ENCODE assay signal across 32 cellular contexts in genomic region chr15:79047676-79048439, GRCh38. TPM values are rescaled to one million over a fixed set of nuclear protein-coding genes. Genes with fewer than 3 reads are reported as not detected.
"Had no signal": no experiment of that assay in that cellular context is flagged by ENCODE, and none has a peak within 500 bp of the region (broad histone marks: within the 10 kb centered on the region; RNA-seq: fewer than 3 reads in every experiment).

No MANE protein-coding gene starts in this region.

- H3K27ac ChIP-seq: SJCRH30, SK-N-MC, WERI-Rb-1 had no signal

- H3K36me3 ChIP-seq: MG63, SJCRH30, WERI-Rb-1 had no signal

- H3K27me3 ChIP-seq: MG63, SJCRH30 had no signal

- ATAC-seq: activated CD8-positive, alpha-beta memory T cell treated with anti-CD3 and anti-CD28 coated beads, Interleukin-2, amount 10 ng/mL, durations not matched to agents 7 days and 5 days had no signal

- DNase-seq: activated CD4-positive, alpha-beta memory T cell treated with anti-CD3 and anti-CD28 coated beads, Interleukin-2, amount 10 ng/mL, durations not matched to agents 7 days and 5 days; activated CD4-positive, alpha-beta T cell treated with anti-CD3 and anti-CD28 coated beads for 1 hour; activated CD4-positive, alpha-beta T cell treated with anti-CD3 and anti-CD28 coated beads for 48 hours; activated CD4-positive, CD25-positive, alpha-beta regulatory T cell; activated CD8-positive, alpha-beta memory T cell treated with anti-CD3 and anti-CD28 coated beads for 24 hours; activated CD8-positive, alpha-beta memory T cell treated with anti-CD3 and anti-CD28 coated beads, Interleukin-2, amount 10 ng/mL, durations not matched to agents 7 days and 5 days; activated CD8-positive, alpha-beta memory T cell treated with anti-CD3 and anti-CD28 coated beads, Interleukin-2, amount 50 U/mL, for 48 hours; activated effector memory CD4-positive, alpha-beta T cell treated with Interleukin-2 at 50 U/mL for 16 hours; activated naive CD8-positive, alpha-beta T cell treated with anti-CD3 and anti-CD28 coated beads, Interleukin-2, amount 10 ng/mL, durations not matched to agents 7 days and 5 days; activated T-cell treated with anti-CD3 and anti-CD28 coated beads, Interleukin-2, amount 50 U/mL, for 48 hours; anterior cingulate cortex; central memory CD4-positive, alpha-beta T cell; Karpas-422; KBM-7; MG63; NCI-H1048; NCI-H1105 treated with DMSO at 0.1 percent for 48 hours; NCI-H1436; NCI-H1694; NCI-H1930; NCI-H2081 treated with DMSO at 0.1 percent for 48 hours; NCI-H226; NCI-H446 treated with DMSO at 0.1 percent for 48 hours; NCI-H524 treated with DMSO at 0.1 percent for 48 hours; NK-92 treated with Interleukin-12 subunit alpha and Interleukin-12 subunit beta, amount 100 ng/mL, for 24 hours; OCI-M1; SHP77; SJCRH30; T1000; WERI-Rb-1 had no signal

- H3K9me3 ChIP-seq: SJCRH30 had no signal

- H3K4me3 ChIP-seq: MG63, SJCRH30, SK-N-MC had no signal

- H3K4me1 ChIP-seq: SJCRH30 had no signal

RNA-seq across cellular contexts. Expression of gene RASGRF1, which starts 42.7 kb away (rescaled TPM):
- total RNA-seq: activated CD4-positive, alpha-beta memory T cell treated with anti-CD3 and anti-CD28 coated beads, Interleukin-2, amount 10 ng/mL, durations not matched to agents 7 days and 5 days; activated naive CD8-positive, alpha-beta T cell treated with anti-CD3 and anti-CD28 coated beads, Interleukin-2, amount 10 ng/mL, durations not matched to agents 7 days and 5 days; T-helper 2 cell treated with Interferon-gamma antibody and Interleukin-4, amounts not matched to agents 100 ng/mL and 5 ng/mL, for 36 hours had no signal
